In genomic region chr14:24271834-24272263, GRCh38 we compare ENCODE assay signal across 8 cellular contexts. TPM values are rescaled to one million over a fixed set of nuclear protein-coding genes. Genes with fewer than 3 reads are reported as not detected.
DNase-seq lines count a peak whose midpoint lies in the region; ATAC-seq and TF ChIP-seq lines count a peak whose summit lies in the region.

No MANE protein-coding gene starts in this region.

- no peak for DNase-seq in activated T-cell treated with anti-CD3 and anti-CD28 coated beads, Interleukin-2, amount 50 U/mL, for 72 hours
- DNase-seq in activated T-cell treated with anti-CD3 and anti-CD28 coated beads, Interleukin-2, amount 50 U/mL, for 1 hour, result no peak
- DNase-seq in astrocyte of the cerebellum (ENCODE audit: low read depth) (no peak), tibial artery (no peak), ecto neural progenitor cell (ENCODE audit: low spot score) (no peak)

- no peaks in the 10 kb centered on the region for H3K9me3 Mint-ChIP-seq in activated T-cell treated with anti-CD3 and anti-CD28 coated beads, Interleukin-2, amount 50 U/mL, for 72 hours

- peak overlapping the region; percentile 91 for H3K27ac Mint-ChIP-seq in activated T-cell treated with anti-CD3 and anti-CD28 coated beads, Interleukin-2, amount 50 U/mL, for 72 hours

- TF ChIP-seq RAD21 in liver (IDR thresholded peaks at IDR 0.05), result no peak

- no peaks in the 10 kb centered on the region for H3K27me3 Mint-ChIP-seq in activated T-cell treated with anti-CD3 and anti-CD28 coated beads, Interleukin-2, amount 50 U/mL, for 72 hours (ENCODE audit: low read depth)

- H3K9ac ChIP-seq in liver (ENCODE audit: low read depth in 1 of 2, low read length in 2 of 2), result peak overlapping the region; percentile 48 to 80

- in situ Hi-C loops in astrocyte of the cerebellum (cut with HindIII; ENCODE audit: low sequenced_read_pairs), result no loop called here

- TF ChIP-seq CTCF in astrocyte of the cerebellum (IDR thresholded peaks at IDR 0.05; ENCODE audit: low read depth, low read length, missing control alignments), result no peak
- TF ChIP-seq CTCF in liver (IDR thresholded peaks at IDR 0.05; ENCODE audit: low read depth, low read length, missing input control), result no peak
- no peak for TF ChIP-seq CTCF in tibial artery (IDR thresholded peaks at IDR 0.05)

- H3K36me3 Mint-ChIP-seq in activated T-cell treated with anti-CD3 and anti-CD28 coated beads, Interleukin-2, amount 50 U/mL, for 72 hours (ENCODE audit: insufficient read depth in 2 of 2), result peaks cover 0 to 4% of the 10 kb centered on the region in 2 donors

- H3K27me3 ChIP-seq in liver (ENCODE audit: control insufficient read depth in 4 of 4, insufficient read depth in 4 of 4, low read length in 3 of 4) (no peaks in the 10 kb centered on the region), tibial artery (no peaks in the 10 kb centered on the region)

- peak overlapping the region; percentile 75 to 83 for H3K4me3 Mint-ChIP-seq in activated T-cell treated with anti-CD3 and anti-CD28 coated beads, Interleukin-2, amount 50 U/mL, for 72 hours

- no peak for ATAC-seq in activated T-cell treated with anti-CD3 and anti-CD28 coated beads, Interleukin-2, amount 50 U/mL, for 72 hours (replicated peaks in 1 of 2)
- ATAC-seq in GM21526 (IDR thresholded peaks at IDR 0.05; ENCODE audit: low FRiP score, unreplicated experiment) (no peak), GM19467 (IDR thresholded peaks at IDR 0.05; ENCODE audit: unreplicated experiment) (no peak)

- H3K9me3 ChIP-seq in liver (ENCODE audit: control insufficient read depth in 4 of 4, low read length in 3 of 4), result no peaks in the 10 kb centered on the region
- H3K9me3 ChIP-seq in tibial artery, result no peaks in the 10 kb centered on the region

- 16% methylated on average over 3 of the region's 3 CpGs for WGBS in liver

- peak overlapping the region; percentile 91 for H3K4me3 ChIP-seq in astrocyte of the cerebellum (ENCODE audit: low read depth, low read length)
- H3K4me3 ChIP-seq in liver (ENCODE audit: low read depth in 1 of 3, low read length in 3 of 3), result peak overlapping the region; percentile 59 to 87 (median 70)
- H3K4me3 ChIP-seq in tibial artery, result peak overlapping the region; percentile 91 to 93

- intact Hi-C loops in tibial artery (cut with DNase I; ENCODE audit: low total_unique reads), result no loop called here

- H3K36me3 ChIP-seq in liver (ENCODE audit: control insufficient read depth in 4 of 4, insufficient read depth in 3 of 4, low read depth in 1 of 4, low read length in 3 of 4), result peaks cover 0 to 22% (median 7%) of the 10 kb centered on the region in 4 donors
- peaks cover 5 to 33% (median 18%) of the 10 kb centered on the region in 3 donors for H3K36me3 ChIP-seq in tibial artery

- H3K4me1 Mint-ChIP-seq in activated T-cell treated with anti-CD3 and anti-CD28 coated beads, Interleukin-2, amount 50 U/mL, for 72 hours (ENCODE audit: low read depth), result peaks cover 57% of the 10 kb centered on the region

- H3K4me1 ChIP-seq in liver (ENCODE audit: control insufficient read depth in 4 of 4, insufficient read depth in 4 of 4, low read length in 3 of 4), result peaks cover 1 to 19% (median 5%) of the 10 kb centered on the region in 4 donors
- H3K4me1 ChIP-seq in tibial artery, result peaks cover 0 to 12% (median 8%) of the 10 kb centered on the region in 4 donors

- H3K27ac ChIP-seq in liver (ENCODE audit: low read depth in 1 of 2, low read length in 2 of 2) (peak overlapping the region; percentile 92 to 96), tibial artery (peak overlapping the region; percentile 98)

TF ChIP-seq in liver, 16 proteins besides CTCF, POLR2A, EP300 and RAD21:
- TF ChIP-seq RXRA (IDR thresholded peaks at IDR 0.05) (no peak), FOXA2 (IDR thresholded peaks at IDR 0.05) (no peak), HNF4A (conservative IDR thresholded peaks at IDR 0.05) (no peak), EGR1 (IDR thresholded peaks at IDR 0.05; ENCODE audit: low read depth in 2 of 2) (no peak), GABPA (IDR thresholded peaks at IDR 0.05 in 1 of 2, conservative IDR thresholded peaks at IDR 0.05 in 1 of 2) (no peak), MAX (IDR thresholded peaks at IDR 0.05) (no peak), SP1 (IDR thresholded peaks at IDR 0.05) (no peak), JUND (IDR thresholded peaks at IDR 0.05) (no peak), ZBTB33 (IDR thresholded peaks at IDR 0.05) (no peak), FOXA1 (IDR thresholded peaks at IDR 0.05) (no peak), HNF4G (IDR thresholded peaks at IDR 0.05) (no peak)
- TF ChIP-seq, protein P1, sequence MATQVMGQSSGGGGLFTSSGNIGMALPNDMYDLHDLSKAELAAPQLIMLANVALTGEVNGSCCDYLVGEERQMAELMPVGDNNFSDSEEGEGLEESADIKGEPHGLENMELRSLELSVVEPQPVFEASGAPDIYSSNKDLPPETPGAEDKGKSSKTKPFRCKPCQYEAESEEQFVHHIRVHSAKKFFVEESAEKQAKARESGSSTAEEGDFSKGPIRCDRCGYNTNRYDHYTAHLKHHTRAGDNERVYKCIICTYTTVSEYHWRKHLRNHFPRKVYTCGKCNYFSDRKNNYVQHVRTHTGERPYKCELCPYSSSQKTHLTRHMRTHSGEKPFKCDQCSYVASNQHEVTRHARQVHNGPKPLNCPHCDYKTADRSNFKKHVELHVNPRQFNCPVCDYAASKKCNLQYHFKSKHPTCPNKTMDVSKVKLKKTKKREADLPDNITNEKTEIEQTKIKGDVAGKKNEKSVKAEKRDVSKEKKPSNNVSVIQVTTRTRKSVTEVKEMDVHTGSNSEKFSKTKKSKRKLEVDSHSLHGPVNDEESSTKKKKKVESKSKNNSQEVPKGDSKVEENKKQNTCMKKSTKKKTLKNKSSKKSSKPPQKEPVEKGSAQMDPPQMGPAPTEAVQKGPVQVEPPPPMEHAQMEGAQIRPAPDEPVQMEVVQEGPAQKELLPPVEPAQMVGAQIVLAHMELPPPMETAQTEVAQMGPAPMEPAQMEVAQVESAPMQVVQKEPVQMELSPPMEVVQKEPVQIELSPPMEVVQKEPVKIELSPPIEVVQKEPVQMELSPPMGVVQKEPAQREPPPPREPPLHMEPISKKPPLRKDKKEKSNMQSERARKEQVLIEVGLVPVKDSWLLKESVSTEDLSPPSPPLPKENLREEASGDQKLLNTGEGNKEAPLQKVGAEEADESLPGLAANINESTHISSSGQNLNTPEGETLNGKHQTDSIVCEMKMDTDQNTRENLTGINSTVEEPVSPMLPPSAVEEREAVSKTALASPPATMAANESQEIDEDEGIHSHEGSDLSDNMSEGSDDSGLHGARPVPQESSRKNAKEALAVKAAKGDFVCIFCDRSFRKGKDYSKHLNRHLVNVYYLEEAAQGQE (IDR thresholded peaks at IDR 0.05), result no peak
TF ChIP-seq in liver: peak in this region for 0.

RNA-seq across cellular contexts. Expression of gene RABGGTA, which starts 0.5 kb away (rescaled TPM):
- total RNA-seq in activated T-cell treated with anti-CD3 and anti-CD28 coated beads, Interleukin-2, amount 50 U/mL, for 72 hours, result 10 to 100 TPM; 53.8 to 56.2 TPM
- total RNA-seq in liver, result 10 to 100 TPM in 1 of 2 donors, 1 to 10 TPM in 1; 7.5 to 19.7 TPM
- polyA plus RNA-seq in liver, result 10 to 100 TPM; 11.7 to 14.7 TPM

RNA-seq across cellular contexts. Expression of gene TGM1, which starts 8.9 kb away (rescaled TPM):
- total RNA-seq in activated T-cell treated with anti-CD3 and anti-CD28 coated beads, Interleukin-2, amount 50 U/mL, for 72 hours, result 10 to 100 TPM in 1 of 2 donors, 1 to 10 TPM in 1; 9.3 to 14.0 TPM
- 1 to 10 TPM; 1.1 to 1.5 TPM for total RNA-seq in liver
- under 1 TPM; 0.28 to 0.39 TPM for polyA plus RNA-seq in liver

RNA-seq across cellular contexts. Expression of gene DHRS1, which starts 27.7 kb away (rescaled TPM):
- 10 to 100 TPM; 28.5 to 29.0 TPM for total RNA-seq in activated T-cell treated with anti-CD3 and anti-CD28 coated beads, Interleukin-2, amount 50 U/mL, for 72 hours
- 10 to 100 TPM; 30.3 to 84.9 TPM for total RNA-seq in liver
- 10 to 100 TPM; 40.3 to 60.1 TPM for polyA plus RNA-seq in liver

RNA-seq across cellular contexts. Expression of gene NOP9, which starts 27.8 kb away (rescaled TPM):
- 10 to 100 TPM; 31.7 to 34.0 TPM for total RNA-seq in activated T-cell treated with anti-CD3 and anti-CD28 coated beads, Interleukin-2, amount 50 U/mL, for 72 hours
- total RNA-seq in liver, result 10 to 100 TPM; 12.3 to 18.2 TPM
- polyA plus RNA-seq in liver, result 1 to 10 TPM; 3.8 to 7.1 TPM

RNA-seq across cellular contexts. Expression of gene TINF2, which starts 29.4 kb away (rescaled TPM):
- 100 to 1,000 TPM in 1 of 2 donors, 10 to 100 TPM in 1; 87.7 to 103 TPM for total RNA-seq in activated T-cell treated with anti-CD3 and anti-CD28 coated beads, Interleukin-2, amount 50 U/mL, for 72 hours
- 10 to 100 TPM; 23.5 to 25.1 TPM for total RNA-seq in liver
- 10 to 100 TPM; 14.4 to 24.3 TPM for polyA plus RNA-seq in liver

Comparison
In these comparisons a context has a peak if more than half of its experiments do, and no peak if none do; other contexts are left out.
1. RNA of gene TGM1, which starts 8.9 kb away (total RNA-seq): 9.3 to 14.0 TPM in activated T-cell treated with anti-CD3 and anti-CD28 coated beads, Interleukin-2, amount 50 U/mL, for 72 hours; 1.1 to 1.5 TPM in liver; every median in the first group is over 4 times any median in the second.
2. Peak in every context shown above with its lines, with median percentiles within 50 percentile points of each other: H3K4me3 ChIP-seq.